ENCODE assay signal across 17 cellular contexts in genomic region chr14:24372701-24373416, GRCh38. TPM values are rescaled to one million over a fixed set of nuclear protein-coding genes. Genes with fewer than 3 reads are reported as not detected.
DNase-seq lines count a peak whose midpoint lies in the region; ATAC-seq and TF ChIP-seq lines count a peak whose summit lies in the region.
"Had no signal": no experiment of that assay in that cellular context is flagged by ENCODE, and none has a peak within 500 bp of the region (broad histone marks: within the 10 kb centered on the region; RNA-seq: fewer than 3 reads in every experiment).

No MANE protein-coding gene starts in this region.

- H3K4me3 ChIP-seq in fibroblast of the aortic adventitia (ENCODE audit: low read depth, low read length) (no peak overlapping the region), psoas muscle (no peak overlapping the region)
- H3K4me3 ChIP-seq: lung, transverse colon had no signal

- intact Hi-C loops in psoas muscle (cut with DNase I) = no loop called here

- H3K36me3 ChIP-seq in psoas muscle (ENCODE audit: insufficient read depth in 1 of 2, low read depth in 1 of 2) = no peaks in the 10 kb centered on the region

- 79 to 80% (median 79%) methylated on average over 12 of the region's 12 CpGs for WGBS in psoas muscle, 3 donors

- TF ChIP-seq CTCF in fibroblast of the aortic adventitia (IDR thresholded peaks at IDR 0.05; ENCODE audit: insufficient read depth, low read length) = no peak
- TF ChIP-seq CTCF in psoas muscle (IDR thresholded peaks at IDR 0.05) = no peak

- no peaks in the 10 kb centered on the region for H3K4me1 ChIP-seq in psoas muscle

- ATAC-seq in psoas muscle (no peak), HG03139 (IDR thresholded peaks at IDR 0.05; ENCODE audit: unreplicated experiment) (no peak), GM19467 (IDR thresholded peaks at IDR 0.05; ENCODE audit: unreplicated experiment) (no peak)
- ATAC-seq: stimulated activated effector memory CD8-positive, alpha-beta T cell treated with anti-CD3 and anti-CD28 coated beads, Interleukin-12 subunit alpha, Interleukin-12 subunit beta, amount 100 ng/mL, for 72 hours had no signal

- H3K9me3 ChIP-seq in psoas muscle = no peaks in the 10 kb centered on the region
- H3K9me3 ChIP-seq: transverse colon had no signal

- DNase-seq in SHP77 (lab: John Stamatoyannopoulos, UW) (peak; percentile 29 to 39), SHP77 treated with DMSO at 0.1 percent for 48 hours (lab: John Stamatoyannopoulos, UW) (no peak), NCI-H69 (lab: John Stamatoyannopoulos, UW) (peak; percentile 81), fibroblast of the aortic adventitia (ENCODE audit: low read depth) (peak; percentile 54), psoas muscle (peak; percentile 43 to 63), NCI-H526 treated with DMSO at 0.1 percent for 48 hours (lab: John Stamatoyannopoulos, UW) (no peak)
- DNase-seq: activated CD4-positive, alpha-beta T cell treated with anti-CD3 and anti-CD28 coated beads, Interleukin-2, amount 50 U/mL, for 4 hours; activated T-cell treated with anti-CD3 and anti-CD28 coated beads, Interleukin-2, amount 50 U/mL, for 24 hours; COR-L47; hypothalamus; MM.1S; NCI-H226; transverse colon had no signal

- H3K27ac ChIP-seq in psoas muscle = no peak overlapping the region
- H3K27ac ChIP-seq: transverse colon had no signal

- peaks cover 0 to 13% (median 8%) of the 10 kb centered on the region in 3 donors for H3K27me3 ChIP-seq in psoas muscle (ENCODE audit: insufficient read depth in 3 of 3, low read length in 2 of 3)

RNA-seq across cellular contexts. Expression of gene NFATC4, which starts 4.9 kb away (rescaled TPM):
- total RNA-seq in fibroblast of the aortic adventitia (ENCODE audit: low replicate concordance) (77.9 and 221 TPM in 2 replicates), psoas muscle (10 to 100 TPM in 2 of 4 donors, 1 to 10 TPM in 2; 2.7 to 12.0 (median 7.8) TPM)
- polyA plus RNA-seq in psoas muscle = 1 to 10 TPM; 5.5 to 7.9 (median 7.3) TPM

RNA-seq across cellular contexts. Expression of gene NYNRIN, which starts 25.9 kb away (rescaled TPM):
- total RNA-seq in fibroblast of the aortic adventitia (ENCODE audit: low replicate concordance) = 14.1 and 45.1 TPM in 2 replicates
- total RNA-seq in psoas muscle = 1 to 10 TPM; 2.1 to 8.0 (median 2.4) TPM
- 1 to 10 TPM; 1.1 to 1.5 (median 1.2) TPM for polyA plus RNA-seq in psoas muscle

RNA-seq across cellular contexts. Expression of gene RIPK3, which starts 33.1 kb away (rescaled TPM):
- total RNA-seq in fibroblast of the aortic adventitia (ENCODE audit: low replicate concordance) (0.99 and 3.0 TPM in 2 replicates), psoas muscle (1 to 10 TPM; 1.1 to 1.9 (median 1.4) TPM)
- 1 to 10 TPM in 1 of 3 donors, under 1 TPM in 2; 0.94 to 1.7 (median 0.97) TPM for polyA plus RNA-seq in psoas muscle

RNA-seq across cellular contexts. Expression of gene ADCY4, which starts 38.0 kb away (rescaled TPM):
- 1.2 and 6.3 TPM in 2 replicates for total RNA-seq in fibroblast of the aortic adventitia (ENCODE audit: low replicate concordance)
- 10 to 100 TPM in 3 of 4 donors, 1 to 10 TPM in 1; 8.6 to 13.9 (median 11.2) TPM for total RNA-seq in psoas muscle
- 10 to 100 TPM in 1 of 3 donors, 1 to 10 TPM in 2; 7.0 to 10.8 (median 7.7) TPM for polyA plus RNA-seq in psoas muscle

RNA-seq across cellular contexts. Expression of gene CBLN3, which starts 56.6 kb away (rescaled TPM):
- 5.9 and 6.2 TPM in 2 replicates for total RNA-seq in fibroblast of the aortic adventitia (ENCODE audit: low replicate concordance)
- total RNA-seq in psoas muscle = 1 to 10 TPM in 1 of 4 donors, under 1 TPM in 3; 0.66 to 1.5 (median 0.76) TPM
- under 1 TPM; 0.38 to 0.78 (median 0.70) TPM for polyA plus RNA-seq in psoas muscle

Comparison
In these comparisons a context has a peak if more than half of its experiments do, and no peak if none do; other contexts are left out.
1. DNase-seq: peak in SHP77 (2 of 2), NCI-H69 (single experiment), fibroblast of the aortic adventitia (single experiment) and psoas muscle (2 of 2); none in SHP77 treated with DMSO at 0.1 percent for 48 hours (single experiment) and NCI-H526 treated with DMSO at 0.1 percent for 48 hours (single experiment).